1 cellular context compared by ENCODE assay signal in genomic region chr10:63217120-63217605, GRCh38.
TF ChIP-seq lines count a peak whose summit lies in the region.

No MANE protein-coding gene starts in this region.

TF ChIP-seq in HepG2, 621 proteins besides CTCF, POLR2A, EP300 and RAD21 (continued from another document):
- TF ChIP-seq, protein P1, sequence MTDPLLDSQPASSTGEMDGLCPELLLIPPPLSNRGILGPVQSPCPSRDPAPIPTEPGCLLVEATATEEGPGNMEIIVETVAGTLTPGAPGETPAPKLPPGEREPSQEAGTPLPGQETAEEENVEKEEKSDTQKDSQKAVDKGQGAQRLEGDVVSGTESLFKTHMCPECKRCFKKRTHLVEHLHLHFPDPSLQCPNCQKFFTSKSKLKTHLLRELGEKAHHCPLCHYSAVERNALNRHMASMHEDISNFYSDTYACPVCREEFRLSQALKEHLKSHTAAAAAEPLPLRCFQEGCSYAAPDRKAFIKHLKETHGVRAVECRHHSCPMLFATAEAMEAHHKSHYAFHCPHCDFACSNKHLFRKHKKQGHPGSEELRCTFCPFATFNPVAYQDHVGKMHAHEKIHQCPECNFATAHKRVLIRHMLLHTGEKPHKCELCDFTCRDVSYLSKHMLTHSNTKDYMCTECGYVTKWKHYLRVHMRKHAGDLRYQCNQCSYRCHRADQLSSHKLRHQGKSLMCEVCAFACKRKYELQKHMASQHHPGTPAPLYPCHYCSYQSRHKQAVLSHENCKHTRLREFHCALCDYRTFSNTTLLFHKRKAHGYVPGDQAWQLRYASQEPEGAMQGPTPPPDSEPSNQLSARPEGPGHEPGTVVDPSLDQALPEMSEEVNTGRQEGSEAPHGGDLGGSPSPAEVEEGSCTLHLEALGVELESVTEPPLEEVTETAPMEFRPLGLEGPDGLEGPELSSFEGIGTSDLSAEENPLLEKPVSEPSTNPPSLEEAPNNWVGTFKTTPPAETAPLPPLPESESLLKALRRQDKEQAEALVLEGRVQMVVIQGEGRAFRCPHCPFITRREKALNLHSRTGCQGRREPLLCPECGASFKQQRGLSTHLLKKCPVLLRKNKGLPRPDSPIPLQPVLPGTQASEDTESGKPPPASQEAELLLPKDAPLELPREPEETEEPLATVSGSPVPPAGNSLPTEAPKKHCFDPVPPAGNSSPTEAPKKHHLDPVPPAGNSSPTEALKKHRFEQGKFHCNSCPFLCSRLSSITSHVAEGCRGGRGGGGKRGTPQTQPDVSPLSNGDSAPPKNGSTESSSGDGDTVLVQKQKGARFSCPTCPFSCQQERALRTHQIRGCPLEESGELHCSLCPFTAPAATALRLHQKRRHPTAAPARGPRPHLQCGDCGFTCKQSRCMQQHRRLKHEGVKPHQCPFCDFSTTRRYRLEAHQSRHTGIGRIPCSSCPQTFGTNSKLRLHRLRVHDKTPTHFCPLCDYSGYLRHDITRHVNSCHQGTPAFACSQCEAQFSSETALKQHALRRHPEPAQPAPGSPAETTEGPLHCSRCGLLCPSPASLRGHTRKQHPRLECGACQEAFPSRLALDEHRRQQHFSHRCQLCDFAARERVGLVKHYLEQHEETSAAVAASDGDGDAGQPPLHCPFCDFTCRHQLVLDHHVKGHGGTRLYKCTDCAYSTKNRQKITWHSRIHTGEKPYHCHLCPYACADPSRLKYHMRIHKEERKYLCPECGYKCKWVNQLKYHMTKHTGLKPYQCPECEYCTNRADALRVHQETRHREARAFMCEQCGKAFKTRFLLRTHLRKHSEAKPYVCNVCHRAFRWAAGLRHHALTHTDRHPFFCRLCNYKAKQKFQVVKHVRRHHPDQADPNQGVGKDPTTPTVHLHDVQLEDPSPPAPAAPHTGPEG (CRISPR knock-in tag; IDR thresholded peaks at IDR 0.05), result no peak
- TF ChIP-seq YEATS4 (CRISPR knock-in tag; IDR thresholded peaks at IDR 0.05; ENCODE audit: borderline replicate concordance) (no peak), KLF12 (CRISPR knock-in tag; IDR thresholded peaks at IDR 0.05; ENCODE audit: borderline replicate concordance) (no peak), MIXL1 (CRISPR knock-in tag; IDR thresholded peaks at IDR 0.05) (peak; percentile 53; the same call in 1 of the 2 replicates), SRF (IDR thresholded peaks at IDR 0.05; ENCODE audit: low read depth, low read length) (0 out of 2 replicates have a peak, but pooled peaks have one; percentile 42), STAG1 (CRISPR knock-in tag; IDR thresholded peaks at IDR 0.05) (peak; percentile 70), TCF7L2 (IDR thresholded peaks at IDR 0.05; ENCODE audit: low read depth, low read length) (no peak), ZNF75D (CRISPR knock-in tag; IDR thresholded peaks at IDR 0.05; ENCODE audit: borderline replicate concordance) (no peak), RNF2 (conservative IDR thresholded peaks at IDR 0.05; ENCODE audit: low read depth) (no peak), ZNF839 (CRISPR knock-in tag; IDR thresholded peaks at IDR 0.05; ENCODE audit: borderline replicate concordance) (no peak), SOX5 (CRISPR knock-in tag; IDR thresholded peaks at IDR 0.05; ENCODE audit: borderline replicate concordance) (no peak), ZUFSP (CRISPR knock-in tag; IDR thresholded peaks at IDR 0.05; ENCODE audit: borderline replicate concordance) (no peak), SMC3 (IDR thresholded peaks at IDR 0.05; ENCODE audit: low read length) (peak; percentile 61), ZNF607 (CRISPR knock-in tag; IDR thresholded peaks at IDR 0.05; ENCODE audit: borderline replicate concordance) (no peak), THRA (CRISPR knock-in tag; IDR thresholded peaks at IDR 0.05; ENCODE audit: borderline replicate concordance) (peak; percentile 88), RXRB (CRISPR knock-in tag; IDR thresholded peaks at IDR 0.05; ENCODE audit: borderline replicate concordance) (0 out of 2 replicates have a peak, but pooled peaks have one; percentile 34), KDM3A (CRISPR knock-in tag; IDR thresholded peaks at IDR 0.05; ENCODE audit: low read depth) (no peak), THAP8 (CRISPR knock-in tag; IDR thresholded peaks at IDR 0.05; ENCODE audit: borderline replicate concordance) (no peak), ZNF446 (CRISPR knock-in tag; IDR thresholded peaks at IDR 0.05) (no peak), MTA3 (CRISPR knock-in tag; IDR thresholded peaks at IDR 0.05) (no peak)
- TF ChIP-seq, protein P2, sequence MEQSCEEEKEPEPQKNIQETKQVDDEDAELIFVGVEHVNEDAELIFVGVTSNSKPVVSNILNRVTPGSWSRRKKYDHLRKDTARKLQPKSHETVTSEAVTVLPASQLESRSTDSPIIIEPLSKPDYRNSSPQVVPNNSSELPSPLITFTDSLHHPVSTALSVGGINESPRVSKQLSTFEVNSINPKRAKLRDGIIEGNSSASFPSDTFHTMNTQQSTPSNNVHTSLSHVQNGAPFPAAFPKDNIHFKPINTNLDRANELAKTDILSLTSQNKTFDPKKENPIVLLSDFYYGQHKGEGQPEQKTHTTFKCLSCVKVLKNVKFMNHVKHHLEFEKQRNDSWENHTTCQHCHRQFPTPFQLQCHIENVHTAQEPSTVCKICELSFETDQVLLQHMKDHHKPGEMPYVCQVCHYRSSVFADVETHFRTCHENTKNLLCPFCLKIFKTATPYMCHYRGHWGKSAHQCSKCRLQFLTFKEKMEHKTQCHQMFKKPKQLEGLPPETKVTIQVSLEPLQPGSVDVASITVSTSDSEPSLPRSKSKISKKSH (CRISPR knock-in tag; IDR thresholded peaks at IDR 0.05; ENCODE audit: borderline replicate concordance), result no peak
- TF ChIP-seq, protein P3, sequence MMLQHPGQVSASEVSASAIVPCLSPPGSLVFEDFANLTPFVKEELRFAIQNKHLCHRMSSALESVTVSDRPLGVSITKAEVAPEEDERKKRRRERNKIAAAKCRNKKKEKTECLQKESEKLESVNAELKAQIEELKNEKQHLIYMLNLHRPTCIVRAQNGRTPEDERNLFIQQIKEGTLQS (CRISPR knock-in tag; IDR thresholded peaks at IDR 0.05), result no peak
- TF ChIP-seq, protein P4, sequence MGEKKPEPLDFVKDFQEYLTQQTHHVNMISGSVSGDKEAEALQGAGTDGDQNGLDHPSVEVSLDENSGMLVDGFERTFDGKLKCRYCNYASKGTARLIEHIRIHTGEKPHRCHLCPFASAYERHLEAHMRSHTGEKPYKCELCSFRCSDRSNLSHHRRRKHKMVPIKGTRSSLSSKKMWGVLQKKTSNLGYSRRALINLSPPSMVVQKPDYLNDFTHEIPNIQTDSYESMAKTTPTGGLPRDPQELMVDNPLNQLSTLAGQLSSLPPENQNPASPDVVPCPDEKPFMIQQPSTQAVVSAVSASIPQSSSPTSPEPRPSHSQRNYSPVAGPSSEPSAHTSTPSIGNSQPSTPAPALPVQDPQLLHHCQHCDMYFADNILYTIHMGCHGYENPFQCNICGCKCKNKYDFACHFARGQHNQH (CRISPR knock-in tag; IDR thresholded peaks at IDR 0.05), result no peak
- TF ChIP-seq, protein P5, sequence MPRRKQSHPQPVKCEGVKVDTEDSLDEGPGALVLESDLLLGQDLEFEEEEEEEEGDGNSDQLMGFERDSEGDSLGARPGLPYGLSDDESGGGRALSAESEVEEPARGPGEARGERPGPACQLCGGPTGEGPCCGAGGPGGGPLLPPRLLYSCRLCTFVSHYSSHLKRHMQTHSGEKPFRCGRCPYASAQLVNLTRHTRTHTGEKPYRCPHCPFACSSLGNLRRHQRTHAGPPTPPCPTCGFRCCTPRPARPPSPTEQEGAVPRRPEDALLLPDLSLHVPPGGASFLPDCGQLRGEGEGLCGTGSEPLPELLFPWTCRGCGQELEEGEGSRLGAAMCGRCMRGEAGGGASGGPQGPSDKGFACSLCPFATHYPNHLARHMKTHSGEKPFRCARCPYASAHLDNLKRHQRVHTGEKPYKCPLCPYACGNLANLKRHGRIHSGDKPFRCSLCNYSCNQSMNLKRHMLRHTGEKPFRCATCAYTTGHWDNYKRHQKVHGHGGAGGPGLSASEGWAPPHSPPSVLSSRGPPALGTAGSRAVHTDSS (CRISPR knock-in tag; conservative IDR thresholded peaks at IDR 0.05), result no peak
- TF ChIP-seq, protein P6, sequence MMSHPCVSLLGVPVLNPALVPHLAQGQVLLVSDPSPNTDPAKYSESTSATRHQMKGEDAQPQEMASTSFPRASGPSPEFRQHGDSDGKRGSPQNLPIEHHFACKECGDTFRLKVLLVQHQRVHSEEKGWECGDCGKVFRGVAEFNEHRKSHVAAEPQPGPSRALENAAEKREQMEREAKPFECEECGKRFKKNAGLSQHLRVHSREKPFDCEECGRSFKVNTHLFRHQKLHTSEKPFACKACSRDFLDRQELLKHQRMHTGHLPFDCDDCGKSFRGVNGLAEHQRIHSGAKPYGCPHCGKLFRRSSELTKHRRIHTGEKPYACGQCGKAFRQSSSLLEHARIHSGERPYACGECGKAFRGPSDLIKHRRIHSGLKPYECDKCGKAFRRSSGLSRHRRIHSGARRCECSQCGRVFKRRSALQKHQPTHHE (CRISPR knock-in tag; IDR thresholded peaks at IDR 0.05; ENCODE audit: borderline replicate concordance), result no peak
